21 cellular contexts compared by ENCODE assay signal in genomic region chr6:43719511-43719910, GRCh38.
"Had no signal": no experiment of that assay in that cellular context is flagged by ENCODE, and none has a peak within 500 bp of the region (broad histone marks: within the 10 kb centered on the region; RNA-seq: fewer than 3 reads in every experiment).

No MANE protein-coding gene starts in this region.

- H3K27ac ChIP-seq: epithelial cell of prostate, thyroid gland had no signal

- H3K36me3 ChIP-seq: thyroid gland had no signal

- H3K4me3 ChIP-seq: hepatocyte, thyroid gland had no signal

- FAIRE-seq: bronchial epithelial cell had no signal

- H3K27me3 ChIP-seq: hepatocyte, thyroid gland had no signal

- H3K9me3 ChIP-seq: thyroid gland had no signal

- DNase-seq: activated CD4-positive, alpha-beta T cell treated with anti-CD3 and anti-CD28 coated beads for 4 hours; activated CD4-positive, alpha-beta T cell treated with anti-CD3 and anti-CD28 coated beads, Interleukin-2, amount 50 U/mL, for 48 hours; activated CD4-positive, CD25-positive, alpha-beta regulatory T cell; activated CD8-positive, alpha-beta memory T cell treated with anti-CD3 and anti-CD28 coated beads, Interleukin-2, amount 50 U/mL, for 48 hours; activated effector memory CD4-positive, alpha-beta T cell treated with Interleukin-2 at 50 U/mL for 16 hours; activated naive CD4-positive, alpha-beta T cell treated with anti-CD3 and anti-CD28 coated beads for 36 hours; activated naive CD8-positive, alpha-beta T cell treated with anti-CD3 and anti-CD28 coated beads, Interleukin-2, amount 10 ng/mL, durations not matched to agents 7 days and 5 days; activated T-cell treated with anti-CD3 and anti-CD28 coated beads, Interleukin-2, amount 50 U/mL, for 48 hours; amniotic stem cell; cerebellar nuclear complex; cortex of kidney; immature natural killer cell; kidney glomerular epithelial cell; naive B cell; occipital lobe; stimulated activated CD4-positive, alpha-beta T cell treated with anti-CD3 and anti-CD28 coated beads, Interleukin-4, amount 100 ng/mL, for 4 hours; substantia nigra; thyroid gland had no signal
